9 cellular contexts compared by ENCODE assay signal in the genomic region with DNA sequence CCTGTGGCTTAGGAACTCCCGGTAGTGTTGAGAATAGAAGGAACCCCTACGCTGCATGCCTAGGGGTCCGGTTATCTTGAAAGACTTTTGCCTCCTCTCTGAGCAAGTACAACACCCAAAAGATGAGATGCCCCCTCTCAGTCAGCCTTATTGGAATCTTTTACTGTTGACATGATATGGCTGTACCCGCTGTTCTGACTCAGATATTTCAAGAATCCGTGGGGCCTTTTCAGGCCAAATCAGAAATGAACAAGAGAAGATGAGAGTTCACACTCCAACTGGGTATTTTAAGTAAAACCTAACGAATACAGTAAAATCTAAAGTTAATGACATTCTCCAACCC.
A peak's percentile ranks its signal among the peaks of the same experiment; 100 is the strongest.
DNase-seq lines count a peak whose midpoint lies in the region; ATAC-seq lines count a peak whose summit lies in the region.
"Had no signal": no experiment of that assay in that cellular context is flagged by ENCODE, and none has a peak within 500 bp of the region (broad histone marks: within the 10 kb centered on the region; RNA-seq: fewer than 3 reads in every experiment).

No MANE protein-coding gene starts in this region.

- H3K27me3 ChIP-seq in MG63: no peaks in the 10 kb centered on the region
- H3K27me3 ChIP-seq: SJCRH30 had no signal

- peak overlapping the region in 5 of 21 experiments; percentile 1 to 58 (median 27) for H3K27ac ChIP-seq in skin epidermis
- H3K27ac ChIP-seq: SJCRH30 had no signal

- no peaks in the 10 kb centered on the region for H3K36me3 ChIP-seq in MG63
- H3K36me3 ChIP-seq: SJCRH30 had no signal

- ATAC-seq in GM19324 (IDR thresholded peaks at IDR 0.05; ENCODE audit: low FRiP score, unreplicated experiment): peak; percentile 8
- ATAC-seq in effector memory CD8-positive, alpha-beta T cell (replicated peaks): peak; percentile 23
- ATAC-seq in HG03457 (IDR thresholded peaks at IDR 0.05; ENCODE audit: unreplicated experiment): no peak

- H3K4me3 Mint-ChIP-seq in effector memory CD8-positive, alpha-beta T cell: peak overlapping the region; percentile 84 to 85

- peaks cover 8% of the 10 kb centered on the region for H3K9me3 ChIP-seq in MG63

- no peaks in the 10 kb centered on the region for H3K9me3 Mint-ChIP-seq in effector memory CD8-positive, alpha-beta T cell

- H3K4me3 ChIP-seq in MG63 (peak overlapping the region; percentile 6; the same call in 1 of the 2 replicates), skin epidermis (peak overlapping the region in 6 of 7 experiments; percentile 13 to 29 (median 26))
- H3K4me3 ChIP-seq: SJCRH30 had no signal

- peaks cover 24 to 28% of the 10 kb centered on the region in 2 donors for H3K4me1 Mint-ChIP-seq in effector memory CD8-positive, alpha-beta T cell (ENCODE audit: low read depth in 2 of 2)

- H3K27me3 Mint-ChIP-seq in effector memory CD8-positive, alpha-beta T cell: peaks cover 23 to 32% of the 10 kb centered on the region in 2 donors

- peak overlapping the region in 1 of 2 donors; percentile 60 for H3K27ac Mint-ChIP-seq in effector memory CD8-positive, alpha-beta T cell

- DNase-seq in MG63: no peak
- no peak for DNase-seq in effector memory CD8-positive, alpha-beta T cell
- DNase-seq in iPS-NIHi7 (ENCODE audit: extremely low spot score): no peak
- DNase-seq in NCI-H2196 treated with DMSO at 0.1 percent for 48 hours (lab: John Stamatoyannopoulos, UW; ENCODE audit: unreplicated experiment): no peak
- DNase-seq: NCI-H226, SJCRH30 had no signal

- H3K36me3 Mint-ChIP-seq in effector memory CD8-positive, alpha-beta T cell (ENCODE audit: insufficient read depth): peaks cover 14% of the 10 kb centered on the region
